Comparison of ENCODE assay signal across 1 cellular context in the genomic region with DNA sequence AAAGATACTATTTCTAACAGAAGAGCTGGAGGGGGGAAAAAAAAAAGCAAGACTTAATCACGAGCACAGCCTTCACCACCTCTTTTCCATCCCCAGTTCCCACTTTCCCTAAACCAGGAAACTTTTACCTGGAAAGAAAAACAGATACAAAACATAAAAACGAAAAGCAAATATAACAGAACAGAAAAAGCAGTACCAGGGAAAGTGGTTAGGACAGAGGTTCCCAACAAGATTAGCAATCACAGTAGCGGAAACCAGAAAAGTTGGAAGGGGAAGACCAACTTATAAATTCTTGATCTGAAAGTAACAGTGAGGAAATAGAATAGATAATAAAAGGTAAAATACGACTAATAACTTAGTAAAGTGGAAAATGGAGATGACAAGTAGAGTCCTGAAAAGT.
TF ChIP-seq lines count a peak whose summit lies in the region.

No MANE protein-coding gene starts in this region.

TF ChIP-seq in IMR-90, 13 proteins besides CTCF, POLR2A, EP300 and RAD21 (continued from another document):
- TF ChIP-seq, protein P1, sequence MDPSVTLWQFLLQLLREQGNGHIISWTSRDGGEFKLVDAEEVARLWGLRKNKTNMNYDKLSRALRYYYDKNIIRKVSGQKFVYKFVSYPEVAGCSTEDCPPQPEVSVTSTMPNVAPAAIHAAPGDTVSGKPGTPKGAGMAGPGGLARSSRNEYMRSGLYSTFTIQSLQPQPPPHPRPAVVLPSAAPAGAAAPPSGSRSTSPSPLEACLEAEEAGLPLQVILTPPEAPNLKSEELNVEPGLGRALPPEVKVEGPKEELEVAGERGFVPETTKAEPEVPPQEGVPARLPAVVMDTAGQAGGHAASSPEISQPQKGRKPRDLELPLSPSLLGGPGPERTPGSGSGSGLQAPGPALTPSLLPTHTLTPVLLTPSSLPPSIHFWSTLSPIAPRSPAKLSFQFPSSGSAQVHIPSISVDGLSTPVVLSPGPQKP (IDR thresholded peaks at IDR 0.05; ENCODE audit: borderline replicate concordance, low read depth, low read length), result no peak
- no peak for TF ChIP-seq BHLHE40 (IDR thresholded peaks at IDR 0.05; ENCODE audit: low read depth, low read length)
- no peak for TF ChIP-seq NFE2L2 (IDR thresholded peaks at IDR 0.05; ENCODE audit: low read depth, low read length)
- TF ChIP-seq CHD1 (IDR thresholded peaks at IDR 0.05; ENCODE audit: low read depth, low read length), result no peak
- TF ChIP-seq CEBPB (IDR thresholded peaks at IDR 0.05; ENCODE audit: low read depth, low read length), result no peak
- TF ChIP-seq, protein P2, sequence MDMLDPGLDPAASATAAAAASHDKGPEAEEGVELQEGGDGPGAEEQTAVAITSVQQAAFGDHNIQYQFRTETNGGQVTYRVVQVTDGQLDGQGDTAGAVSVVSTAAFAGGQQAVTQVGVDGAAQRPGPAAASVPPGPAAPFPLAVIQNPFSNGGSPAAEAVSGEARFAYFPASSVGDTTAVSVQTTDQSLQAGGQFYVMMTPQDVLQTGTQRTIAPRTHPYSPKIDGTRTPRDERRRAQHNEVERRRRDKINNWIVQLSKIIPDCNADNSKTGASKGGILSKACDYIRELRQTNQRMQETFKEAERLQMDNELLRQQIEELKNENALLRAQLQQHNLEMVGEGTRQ (IDR thresholded peaks at IDR 0.05; ENCODE audit: low read depth, low read length), result no peak
- no peak for TF ChIP-seq MAZ (IDR thresholded peaks at IDR 0.05; ENCODE audit: borderline replicate concordance, low read depth, low read length)
- TF ChIP-seq MXI1 (IDR thresholded peaks at IDR 0.05; ENCODE audit: borderline replicate concordance, low read depth, low read length), result no peak
- no peak for TF ChIP-seq MAFK (IDR thresholded peaks at IDR 0.05; ENCODE audit: low read depth, low read length)
- no peak for TF ChIP-seq FOS (IDR thresholded peaks at IDR 0.05; ENCODE audit: low read depth, low read length)
- TF ChIP-seq RCOR1 (IDR thresholded peaks at IDR 0.05; ENCODE audit: insufficient replicate concordance, low read length), result no peak
- TF ChIP-seq SMC3 (IDR thresholded peaks at IDR 0.05; ENCODE audit: low read depth, low read length), result no peak
